Comparison of ENCODE assay signal across 20 cellular contexts in the genomic region with DNA sequence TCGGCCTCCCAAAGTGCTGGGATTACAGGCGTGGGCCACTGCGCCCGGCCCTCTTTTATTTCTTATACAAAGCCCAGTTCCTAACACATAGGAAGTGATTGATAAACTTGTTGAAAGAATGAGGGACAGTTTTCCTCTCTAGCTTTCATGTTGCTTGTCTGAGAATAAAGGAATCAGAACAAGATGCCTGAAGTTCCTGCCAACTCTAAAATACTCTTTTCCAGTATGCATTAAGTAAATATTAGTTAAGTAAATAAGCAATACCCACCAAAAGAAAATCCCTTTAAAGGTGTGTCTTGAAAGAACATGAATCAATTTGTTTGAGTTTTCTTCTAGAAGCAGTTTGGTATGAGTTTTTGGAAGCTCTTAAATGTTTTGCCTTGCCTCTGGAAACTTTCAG. TPM values are rescaled to one million over a fixed set of nuclear protein-coding genes. Genes with fewer than 3 reads are reported as not detected.
A peak's percentile ranks its signal among the peaks of the same experiment; 100 is the strongest.
DNase-seq lines count a peak whose midpoint lies in the region; FAIRE-seq and TF ChIP-seq lines count a peak whose summit lies in the region.
"Had no signal": no experiment of that assay in that cellular context is flagged by ENCODE, and none has a peak within 500 bp of the region (broad histone marks: within the 10 kb centered on the region; RNA-seq: fewer than 3 reads in every experiment).

No MANE protein-coding gene starts in this region.

- TF ChIP-seq CTCF in endothelial cell of umbilical vein (IDR thresholded peaks at IDR 0.05; ENCODE audit: extremely low read depth in 1 of 2, insufficient read depth in 1 of 2, low read depth in 1 of 2, low read length in 2 of 2) = no peak

- H3K9ac ChIP-seq in GM23248 = no peak overlapping the region
- H3K9ac ChIP-seq in endothelial cell of umbilical vein (replicated peaks; ENCODE audit: extremely low read depth, insufficient read depth, low read length) = no peak overlapping the region
- H3K9ac ChIP-seq: BLaER1 treated with 17β-estradiol and CSF1 and Interleukin-3, amounts not matched to agents 10 nM and 100 nM had no signal

- H3K4me1 ChIP-seq in GM23248 (ENCODE audit: insufficient read depth) (no peaks in the 10 kb centered on the region), endothelial cell of umbilical vein (ENCODE audit: control insufficient read depth, extremely low read depth, insufficient read depth, low read length) (no peaks in the 10 kb centered on the region)
- H3K4me1 ChIP-seq: SJCRH30 had no signal

- dilution Hi-C loops in endothelial cell of umbilical vein (cut with MboI; ENCODE audit: extremely low pct_ligation_motif_present, low sequenced_read_pairs) = no loop called here

- no peaks in the 10 kb centered on the region for H3K9me3 Mint-ChIP-seq in activated CD4-positive, alpha-beta T cell treated with anti-CD3 and anti-CD28 coated beads, Interleukin-2, amount 10 ng/mL, durations not matched to agents 7 days and 5 days
- H3K9me3 Mint-ChIP-seq: CD8-positive, alpha-beta memory T cell had no signal

- WGBS in GM23248 (ENCODE audit: low coverage in 1 of 2, low lambda C conversion rate in 2 of 2, missing lambda C conversion rate in 2 of 2), 2 experiments = 15 to 39% methylated on average over 4 of the region's 4 CpGs

- H3F3A ChIP-seq in GM23248 (ENCODE audit: insufficient read depth) = peaks cover 5% of the 10 kb centered on the region; the same call in 1 of the 2 replicates

- intact Hi-C loops in endothelial cell of umbilical vein (cut with micrococcal nuclease) = no loop called here

- H4K20me1 ChIP-seq in GM23248 (ENCODE audit: insufficient read depth) (no peaks in the 10 kb centered on the region), endothelial cell of umbilical vein (replicated peaks; ENCODE audit: control insufficient read depth, extremely low read depth, insufficient read depth, low read length) (no peaks in the 10 kb centered on the region)
- H4K20me1 ChIP-seq: BLaER1 treated with 17β-estradiol and CSF1 and Interleukin-3, amounts not matched to agents 10 nM and 100 nM had no signal

- no TSS peak for BruUV-seq in endothelial cell of umbilical vein (replicated peaks; lab: Mats Ljungman, UMichigan)

- in situ Hi-C loops in GM23248 (cut with MboI) = no loop called here

- H2AFZ ChIP-seq in GM23248 = peak overlapping the region; percentile 53
- no peak overlapping the region for H2AFZ ChIP-seq in endothelial cell of umbilical vein (ENCODE audit: low read depth, low read length)

- TF ChIP-seq POLR2A in endothelial cell of umbilical vein (IDR thresholded peaks at IDR 0.05; ENCODE audit: low read depth, low read length) = no peak

- H3K4me3 ChIP-seq in GM23248 = no peak overlapping the region
- H3K4me3 ChIP-seq in endothelial cell of umbilical vein (replicated peaks in 1 of 3; ENCODE audit: insufficient read depth in 1 of 3, low read depth in 1 of 3, low read length in 3 of 3) = no peak overlapping the region
- H3K4me3 ChIP-seq: BLaER1 treated with 17β-estradiol and CSF1 and Interleukin-3, amounts not matched to agents 10 nM and 100 nM; GM12878; SJCRH30 had no signal

- H3K27ac ChIP-seq in GM23248 = no peak overlapping the region
- H3K27ac ChIP-seq in endothelial cell of umbilical vein (ENCODE audit: insufficient read depth, low read depth, low read length) = no peak overlapping the region
- H3K27ac ChIP-seq: SJCRH30 had no signal

- POLR2A ChIA-PET in endothelial cell of umbilical vein (lab: Charles Lee) = no interaction called here
- POLR2A ChIA-PET in activated CD4-positive, alpha-beta T cell treated with anti-CD3 and anti-CD28 coated beads, Interleukin-2, amount 10 ng/mL, durations not matched to agents 7 days and 5 days (lab: Charles Lee) = no interaction called here

- H3K4me2 ChIP-seq in GM23248 (ENCODE audit: unreplicated experiment) = no peak overlapping the region
- H3K4me2 ChIP-seq in endothelial cell of umbilical vein (ENCODE audit: insufficient read depth, low read length) = no peak overlapping the region

- no peaks in the 10 kb centered on the region for H3K79me2 ChIP-seq in GM23248 (ENCODE audit: insufficient read depth)
- no peaks in the 10 kb centered on the region for H3K79me2 ChIP-seq in endothelial cell of umbilical vein (ENCODE audit: control insufficient read depth, insufficient read depth, low read length)

- CTCF ChIA-PET in endothelial cell of umbilical vein (lab: Charles Lee) = interaction anchor here (1.2 kb wide), 1 partner anchor 45 kb away, joined by 3 read pairs; no protein-coding TSS in a partner anchor
- CTCF ChIA-PET in activated CD4-positive, alpha-beta T cell treated with anti-CD3 and anti-CD28 coated beads, Interleukin-2, amount 10 ng/mL, durations not matched to agents 7 days and 5 days (lab: Charles Lee) = no interaction called here

- H3K9me3 ChIP-seq in GM23248 (ENCODE audit: low read depth) (no peaks in the 10 kb centered on the region), endothelial cell of umbilical vein (replicated peaks; ENCODE audit: control insufficient read depth, insufficient read depth, low read length) (no peaks in the 10 kb centered on the region)
- H3K9me3 ChIP-seq: SJCRH30 had no signal

- H3K27ac Mint-ChIP-seq in activated CD4-positive, alpha-beta T cell treated with anti-CD3 and anti-CD28 coated beads, Interleukin-2, amount 10 ng/mL, durations not matched to agents 7 days and 5 days = no peak overlapping the region

- H3K36me3 Mint-ChIP-seq in activated CD4-positive, alpha-beta T cell treated with anti-CD3 and anti-CD28 coated beads, Interleukin-2, amount 10 ng/mL, durations not matched to agents 7 days and 5 days (ENCODE audit: low read depth) = no peaks in the 10 kb centered on the region
- H3K36me3 Mint-ChIP-seq: CD8-positive, alpha-beta memory T cell had no signal

- H3K9me2 ChIP-seq in GM23248 (ENCODE audit: insufficient read depth) = no peaks in the 10 kb centered on the region

- H3K4me1 Mint-ChIP-seq in activated CD4-positive, alpha-beta T cell treated with anti-CD3 and anti-CD28 coated beads, Interleukin-2, amount 10 ng/mL, durations not matched to agents 7 days and 5 days = peaks cover 27% of the 10 kb centered on the region

- H3K27me3 ChIP-seq in GM23248 (replicated peaks; ENCODE audit: insufficient read depth) (no peaks in the 10 kb centered on the region), endothelial cell of umbilical vein (ENCODE audit: control insufficient read depth in 2 of 2, insufficient read depth in 2 of 2, low read length in 2 of 2) (no peaks in the 10 kb centered on the region)
- H3K27me3 ChIP-seq: BLaER1 treated with 17β-estradiol and CSF1 and Interleukin-3, amounts not matched to agents 10 nM and 100 nM; SJCRH30 had no signal

- H3K9me1 ChIP-seq in endothelial cell of umbilical vein (replicated peaks; ENCODE audit: control insufficient read depth, extremely low read depth, insufficient read depth, low read length) = no peaks in the 10 kb centered on the region

- no peak overlapping the region for H3K4me3 Mint-ChIP-seq in activated CD4-positive, alpha-beta T cell treated with anti-CD3 and anti-CD28 coated beads, Interleukin-2, amount 10 ng/mL, durations not matched to agents 7 days and 5 days
- H3K4me3 Mint-ChIP-seq: CD8-positive, alpha-beta memory T cell had no signal

- peaks cover 2% of the 10 kb centered on the region for H3K27me3 Mint-ChIP-seq in activated CD4-positive, alpha-beta T cell treated with anti-CD3 and anti-CD28 coated beads, Interleukin-2, amount 10 ng/mL, durations not matched to agents 7 days and 5 days

- DNase-seq in GM23248 = no peak
- DNase-seq in endothelial cell of umbilical vein (ENCODE audit: low read depth, low spot score) = no peak
- DNase-seq in mesenteric fat pad (ENCODE audit: low spot score) = peak; percentile 77
- DNase-seq in activated T-cell treated with anti-CD3 and anti-CD28 coated beads for 4 hours = no peak
- DNase-seq in activated CD4-positive, alpha-beta T cell treated with anti-CD3 and anti-CD28 coated beads, Interleukin-2, amount 10 ng/mL, durations not matched to agents 7 days and 5 days = no peak
- no peak for DNase-seq in activated naive CD4-positive, alpha-beta T cell (lab: John Stamatoyannopoulos, UW)
- DNase-seq: CD8-positive, alpha-beta memory T cell; DMS53; EL; NCI-H1092 treated with DMSO at 0.1 percent for 48 hours; NCI-H146; NCI-H2029 treated with DMSO at 0.1 percent for 48 hours; NCI-H2171; NCI-H526; SJCRH30 had no signal

- FAIRE-seq in endothelial cell of umbilical vein (lab: Jason Lieb, UNC) = peak; percentile 46
- FAIRE-seq: GM12878, GM19239, H1 had no signal

- H3K36me3 ChIP-seq in GM23248 (ENCODE audit: low read depth) (no peaks in the 10 kb centered on the region), endothelial cell of umbilical vein (ENCODE audit: control insufficient read depth in 2 of 2, extremely low read depth in 1 of 2, insufficient read depth in 2 of 2, low read length in 2 of 2) (no peaks in the 10 kb centered on the region)
- H3K36me3 ChIP-seq: SJCRH30 had no signal

RNA-seq across cellular contexts. Expression of gene CD27, which starts 24.4 kb away (rescaled TPM):
- total RNA-seq in GM23248 (2014; rRNA removed; shearing (Covaris generic)) = not detected in 2 replicates
- polyA plus RNA-seq in GM23248 (2016; fragmentation: Nextera tagmentation; extraction: Ambion mirVana) (0.28 and 0.32 TPM in 2 replicates), endothelial cell of umbilical vein (not detected in 2 replicates)
- total RNA-seq in endothelial cell of umbilical vein (not detected in 2 replicates), mesenteric fat pad (not detected)
- not detected in 2 replicates for polyA plus RNA-seq in endothelial cell of umbilical vein (2011; cell fraction: cytosol; rRNA removed)
- not detected in 2 replicates for polyA plus RNA-seq in endothelial cell of umbilical vein (2011; cell fraction: nucleus; rRNA removed)
- polyA plus RNA-seq in endothelial cell of umbilical vein (2012) = 0.15 and 0.28 TPM in 2 replicates
- polyA minus RNA-seq in endothelial cell of umbilical vein = not detected in 2 replicates
- not detected for polyA minus RNA-seq in endothelial cell of umbilical vein (2011; cell fraction: cytosol; rRNA and poly(A)+ RNA removed)
- polyA minus RNA-seq in endothelial cell of umbilical vein (2011; cell fraction: nucleus; rRNA and poly(A)+ RNA removed) = not detected in 2 replicates
- total RNA-seq in activated CD4-positive, alpha-beta T cell treated with anti-CD3 and anti-CD28 coated beads, Interleukin-2, amount 10 ng/mL, durations not matched to agents 7 days and 5 days = 100 to 1,000 TPM; 115 to 134 TPM
- total RNA-seq: A673 had no signal

RNA-seq across cellular contexts. Expression of gene TAPBPL, which starts 31.5 kb away (rescaled TPM):
- total RNA-seq in GM23248 (2014; rRNA removed; shearing (Covaris generic)) = 7.8 and 8.1 TPM in 2 replicates
- polyA plus RNA-seq in GM23248 (2016; fragmentation: Nextera tagmentation; extraction: Ambion mirVana) (9.2 and 9.4 TPM in 2 replicates), endothelial cell of umbilical vein (28.6 and 33.6 TPM in 2 replicates)
- total RNA-seq in endothelial cell of umbilical vein (9.9 and 11.7 TPM in 2 replicates), mesenteric fat pad (13.0 TPM)
- 18.1 and 19.6 TPM in 2 replicates for polyA plus RNA-seq in endothelial cell of umbilical vein (2011; cell fraction: cytosol; rRNA removed)
- polyA plus RNA-seq in endothelial cell of umbilical vein (2011; cell fraction: nucleus; rRNA removed) = 22.4 and 24.3 TPM in 2 replicates
- 5.8 and 7.5 TPM in 2 replicates for polyA plus RNA-seq in endothelial cell of umbilical vein (2012)
- polyA minus RNA-seq in endothelial cell of umbilical vein = 15.6 and 19.7 TPM in 2 replicates
- not detected for polyA minus RNA-seq in endothelial cell of umbilical vein (2011; cell fraction: cytosol; rRNA and poly(A)+ RNA removed)
- polyA minus RNA-seq in endothelial cell of umbilical vein (2011; cell fraction: nucleus; rRNA and poly(A)+ RNA removed) = 8.0 and 8.7 TPM in 2 replicates
- 10 to 100 TPM; 45.8 to 47.9 TPM for total RNA-seq in activated CD4-positive, alpha-beta T cell treated with anti-CD3 and anti-CD28 coated beads, Interleukin-2, amount 10 ng/mL, durations not matched to agents 7 days and 5 days

RNA-seq across cellular contexts. Expression of gene LTBR, which starts 36.4 kb away (rescaled TPM):
- total RNA-seq in GM23248 (2014; rRNA removed; shearing (Covaris generic)) = 147 TPM in 2 replicates
- polyA plus RNA-seq in GM23248 (2016; fragmentation: Nextera tagmentation; extraction: Ambion mirVana) (113 and 117 TPM in 2 replicates), endothelial cell of umbilical vein (70.7 and 82.2 TPM in 2 replicates)
- total RNA-seq in endothelial cell of umbilical vein (84.1 and 102 TPM in 2 replicates), mesenteric fat pad (161 TPM)
- 46.4 and 59.5 TPM in 2 replicates for polyA plus RNA-seq in endothelial cell of umbilical vein (2011; cell fraction: cytosol; rRNA removed)
- 47.3 TPM in 2 replicates for polyA plus RNA-seq in endothelial cell of umbilical vein (2011; cell fraction: nucleus; rRNA removed)
- 66.7 and 93.7 TPM in 2 replicates for polyA plus RNA-seq in endothelial cell of umbilical vein (2012)
- polyA minus RNA-seq in endothelial cell of umbilical vein = 15.6 and 26.2 TPM in 2 replicates
- 33.2 TPM for polyA minus RNA-seq in endothelial cell of umbilical vein (2011; cell fraction: cytosol; rRNA and poly(A)+ RNA removed)
- polyA minus RNA-seq in endothelial cell of umbilical vein (2011; cell fraction: nucleus; rRNA and poly(A)+ RNA removed) = 17.9 and 21.2 TPM in 2 replicates
- total RNA-seq in activated CD4-positive, alpha-beta T cell treated with anti-CD3 and anti-CD28 coated beads, Interleukin-2, amount 10 ng/mL, durations not matched to agents 7 days and 5 days = not detected
- polyA plus RNA-seq: CD8-positive, alpha-beta memory T cell had no signal

RNA-seq across cellular contexts. Expression of gene SCNN1A, which starts 45.0 kb away (rescaled TPM):
- total RNA-seq in GM23248 (2014; rRNA removed; shearing (Covaris generic)) = 0.76 TPM in 1 of 2 replicates, not detected in the other
- polyA plus RNA-seq in GM23248 (2016; fragmentation: Nextera tagmentation; extraction: Ambion mirVana) (0.25 and 0.59 TPM in 2 replicates), endothelial cell of umbilical vein (0.12 and 0.14 TPM in 2 replicates)
- total RNA-seq in endothelial cell of umbilical vein (0.18 TPM in 1 of 2 replicates, not detected in the other), mesenteric fat pad (3.3 TPM)
- 0.03 TPM in 2 replicates for polyA plus RNA-seq in endothelial cell of umbilical vein (2011; cell fraction: cytosol; rRNA removed)
- polyA plus RNA-seq in endothelial cell of umbilical vein (2011; cell fraction: nucleus; rRNA removed) = 0.24 and 0.40 TPM in 2 replicates
- 0.24 TPM in 1 of 2 replicates, not detected in the other for polyA plus RNA-seq in endothelial cell of umbilical vein (2012)
- polyA minus RNA-seq in endothelial cell of umbilical vein = not detected in 2 replicates
- 3.2 TPM for polyA minus RNA-seq in endothelial cell of umbilical vein (2011; cell fraction: cytosol; rRNA and poly(A)+ RNA removed)
- not detected in 2 replicates for polyA minus RNA-seq in endothelial cell of umbilical vein (2011; cell fraction: nucleus; rRNA and poly(A)+ RNA removed)
- total RNA-seq in activated CD4-positive, alpha-beta T cell treated with anti-CD3 and anti-CD28 coated beads, Interleukin-2, amount 10 ng/mL, durations not matched to agents 7 days and 5 days = under 1 TPM; 0.54 to 0.67 TPM
- total RNA-seq: A673, SJCRH30 had no signal

RNA-seq across cellular contexts. Expression of gene VAMP1, which starts 50.1 kb away (rescaled TPM):
- total RNA-seq in GM23248 (2014; rRNA removed; shearing (Covaris generic)) = 5.0 and 17.3 TPM in 2 replicates
- polyA plus RNA-seq in GM23248 (2016; fragmentation: Nextera tagmentation; extraction: Ambion mirVana) = 7.8 and 9.8 TPM in 2 replicates
- 6.6 and 7.0 TPM in 2 replicates for total RNA-seq in endothelial cell of umbilical vein
- 9.0 and 9.9 TPM in 2 replicates for polyA plus RNA-seq in endothelial cell of umbilical vein
- 4.3 and 5.3 TPM in 2 replicates for polyA plus RNA-seq in endothelial cell of umbilical vein (2011; cell fraction: cytosol; rRNA removed)
- 30.7 and 42.7 TPM in 2 replicates for polyA plus RNA-seq in endothelial cell of umbilical vein (2011; cell fraction: nucleus; rRNA removed)
- polyA plus RNA-seq in endothelial cell of umbilical vein (2012) = 6.9 and 8.4 TPM in 2 replicates
- polyA minus RNA-seq in endothelial cell of umbilical vein = 5.5 and 12.9 TPM in 2 replicates
- 28.1 TPM for polyA minus RNA-seq in endothelial cell of umbilical vein (2011; cell fraction: cytosol; rRNA and poly(A)+ RNA removed)
- polyA minus RNA-seq in endothelial cell of umbilical vein (2011; cell fraction: nucleus; rRNA and poly(A)+ RNA removed) = 7.4 and 9.7 TPM in 2 replicates
- total RNA-seq in mesenteric fat pad = 5.8 TPM
- total RNA-seq in activated CD4-positive, alpha-beta T cell treated with anti-CD3 and anti-CD28 coated beads, Interleukin-2, amount 10 ng/mL, durations not matched to agents 7 days and 5 days = 10 to 100 TPM; 61.4 to 73.4 TPM

Comparison
In these comparisons a context has a peak if more than half of its experiments do, and no peak if none do; other contexts are left out.
1. RNA of gene CD27, which starts 24.4 kb away (total RNA-seq): 115 to 134 TPM in activated CD4-positive, alpha-beta T cell treated with anti-CD3 and anti-CD28 coated beads, Interleukin-2, amount 10 ng/mL, durations not matched to agents 7 days and 5 days; not detected in mesenteric fat pad (single experiment), not detected in GM23248 and not detected in endothelial cell of umbilical vein; every median in the first group is over 10 times any median in the second.
2. RNA of gene LTBR, which starts 36.4 kb away (total RNA-seq): 161 TPM in mesenteric fat pad (single experiment), 147 TPM in GM23248 and 84.1 to 102 TPM in endothelial cell of umbilical vein; not detected in activated CD4-positive, alpha-beta T cell treated with anti-CD3 and anti-CD28 coated beads, Interleukin-2, amount 10 ng/mL, durations not matched to agents 7 days and 5 days; every median in the first group is over 10 times any median in the second.